1 cellular context compared by ENCODE assay signal in genomic region chr2:69945447-69945846, GRCh38.
TF ChIP-seq lines count a peak whose summit lies in the region.

No MANE protein-coding gene starts in this region.

TF ChIP-seq in HepG2, 621 proteins besides CTCF, POLR2A, EP300 and RAD21:
- no peak for TF ChIP-seq ZNF256 (CRISPR knock-in tag; conservative IDR thresholded peaks at IDR 0.05)
- 0 out of 2 replicates have a peak, but pooled peaks have one; percentile 3 for TF ChIP-seq RXRA (CRISPR knock-in tag; IDR thresholded peaks at IDR 0.05)
TF ChIP-seq in HepG2: peak in this region for 1.
